In the genomic region with DNA sequence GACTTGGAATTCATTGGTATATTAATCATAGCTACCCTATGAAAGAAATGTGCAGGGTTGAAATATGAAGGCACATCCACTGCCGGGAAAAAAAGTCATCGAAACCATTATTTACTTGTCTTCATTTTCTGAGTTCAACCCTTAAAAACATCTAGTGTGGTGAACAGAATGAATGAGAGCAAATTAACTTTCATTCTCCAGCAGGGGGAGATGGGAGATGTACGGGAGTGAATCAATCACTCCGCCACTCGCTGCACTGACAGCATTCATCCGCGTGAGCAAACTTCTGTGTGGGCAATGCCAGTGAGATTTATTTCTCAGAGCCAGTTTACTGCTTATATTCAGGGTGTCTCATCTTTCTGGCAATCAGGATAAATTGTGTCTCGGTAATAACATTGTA, we compare ENCODE assay signal across 14 cellular contexts.
DNase-seq lines count a peak whose midpoint lies in the region; ATAC-seq and TF ChIP-seq lines count a peak whose summit lies in the region.
"Had no signal": no experiment of that assay in that cellular context is flagged by ENCODE, and none has a peak within 500 bp of the region (broad histone marks: within the 10 kb centered on the region; RNA-seq: fewer than 3 reads in every experiment).

No MANE protein-coding gene starts in this region.

- no peak overlapping the region for H3K4me3 Mint-ChIP-seq in mesothelial cell of epicardium
- H3K4me3 Mint-ChIP-seq: brain; stimulated activated memory B cell treated with anti-CD40 and anti-IgM and Interleukin-4, amounts not matched to agents 10 μg/mL and 1 μg/mL and 100 μg/mL, for 72 hours had no signal

- H3K27me3 Mint-ChIP-seq in mesothelial cell of epicardium (ENCODE audit: low read depth), result peaks cover 49% of the 10 kb centered on the region
- H3K27me3 Mint-ChIP-seq: brain; stimulated activated memory B cell treated with anti-CD40 and anti-IgM and Interleukin-4, amounts not matched to agents 10 μg/mL and 1 μg/mL and 100 μg/mL, for 72 hours had no signal

- H3K4me3 ChIP-seq in Jurkat, Clone E6-1 (ENCODE audit: low read length), result no peak overlapping the region
- H3K4me3 ChIP-seq in SU-DHL-6 (ENCODE audit: insufficient read depth, low read length, poor library complexity, severe bottlenecking), result no peak overlapping the region

- no peaks in the 10 kb centered on the region for H3K36me3 ChIP-seq in SU-DHL-6 (ENCODE audit: low read length)

- no peaks in the 10 kb centered on the region for H3K9me2 ChIP-seq in SU-DHL-6 (replicated peaks; ENCODE audit: insufficient read depth, low read length)

- no peak overlapping the region for H3K9ac ChIP-seq in SU-DHL-6 (ENCODE audit: low read length)

- no peak overlapping the region for H3K27ac Mint-ChIP-seq in mesothelial cell of epicardium
- H3K27ac Mint-ChIP-seq: brain; stimulated activated memory B cell treated with anti-CD40 and anti-IgM and Interleukin-4, amounts not matched to agents 10 μg/mL and 1 μg/mL and 100 μg/mL, for 72 hours had no signal

- TF ChIP-seq CTCF in SU-DHL-6 (IDR thresholded peaks at IDR 0.05; ENCODE audit: insufficient read depth, low read length, poor library complexity, severe bottlenecking) (peak; percentile 14), mesothelial cell of epicardium (IDR thresholded peaks at IDR 0.05; ENCODE audit: unreplicated experiment) (peak; percentile 31)

- H3K79me2 ChIP-seq in SU-DHL-6 (ENCODE audit: insufficient read depth, low read length), result no peaks in the 10 kb centered on the region

- no peaks in the 10 kb centered on the region for H3K9me3 ChIP-seq in SU-DHL-6 (ENCODE audit: insufficient read depth, low read length)

- DNase-seq in DMS114 treated with DMSO at 0.1 percent for 48 hours (lab: John Stamatoyannopoulos, UW; ENCODE audit: unreplicated experiment) (peak; percentile 3), mesothelial cell of epicardium (ENCODE audit: low spot score in 2 of 2, unreplicated experiment in 2 of 2) (no peak), substantia nigra (lab: John Stamatoyannopoulos, UW) (no peak)
- peak; percentile 55 for DNase-seq in Jurkat, Clone E6-1 (ENCODE audit: low read depth, low spot score)
- DNase-seq in stimulated activated CD4-positive, alpha-beta T cell treated with anti-CD3 and anti-CD28 coated beads, Interleukin-2, amount 100 ng/mL, for 48 hours, result no peak
- DNase-seq: activated T-cell treated with anti-CD3 and anti-CD28 coated beads for 4 hours, NCI-H345, small intestine, T-helper 9 cell had no signal

- no peak overlapping the region for H3K27ac ChIP-seq in SU-DHL-6 (ENCODE audit: low read depth, low read length)
- H3K27ac ChIP-seq in substantia nigra (ENCODE audit: low read depth, low read length, poor library complexity, severe bottlenecking), result no peak overlapping the region

- peaks cover 8% of the 10 kb centered on the region for H3K4me1 Mint-ChIP-seq in mesothelial cell of epicardium
- H3K4me1 Mint-ChIP-seq: stimulated activated memory B cell treated with anti-CD40 and anti-IgM and Interleukin-4, amounts not matched to agents 10 μg/mL and 1 μg/mL and 100 μg/mL, for 72 hours had no signal

- no peaks in the 10 kb centered on the region for H3K36me3 Mint-ChIP-seq in mesothelial cell of epicardium
- H3K36me3 Mint-ChIP-seq: brain; stimulated activated memory B cell treated with anti-CD40 and anti-IgM and Interleukin-4, amounts not matched to agents 10 μg/mL and 1 μg/mL and 100 μg/mL, for 72 hours had no signal

- no peak overlapping the region for H3K4me2 ChIP-seq in SU-DHL-6 (ENCODE audit: low read depth, low read length, poor library complexity, severe bottlenecking)

- no peaks in the 10 kb centered on the region for H3K27me3 ChIP-seq in SU-DHL-6 (ENCODE audit: low read length)

- no peak for ATAC-seq in HG03159 (IDR thresholded peaks at IDR 0.05; ENCODE audit: unreplicated experiment)
- no peak for ATAC-seq in HG03342 (IDR thresholded peaks at IDR 0.05; ENCODE audit: unreplicated experiment)
- ATAC-seq: stimulated activated memory B cell treated with anti-CD40 and anti-IgM and Interleukin-4, amounts not matched to agents 10 μg/mL and 1 μg/mL and 100 μg/mL, for 72 hours had no signal

- H2AFZ ChIP-seq in SU-DHL-6 (ENCODE audit: low read depth, low read length, severe bottlenecking), result no peak overlapping the region

- H3K9me3 Mint-ChIP-seq in mesothelial cell of epicardium, result peaks cover 5% of the 10 kb centered on the region
- H3K9me3 Mint-ChIP-seq: brain had no signal

- no peaks in the 10 kb centered on the region for H3F3A ChIP-seq in SU-DHL-6 (ENCODE audit: insufficient read depth)

- no peaks in the 10 kb centered on the region for H4K20me1 ChIP-seq in SU-DHL-6 (ENCODE audit: low read depth, low read length)

Comparison
In these comparisons a context has a peak if more than half of its experiments do, and no peak if none do; other contexts are left out.
1. DNase-seq: peak in DMS114 treated with DMSO at 0.1 percent for 48 hours (single experiment) and Jurkat, Clone E6-1 (single experiment); none in mesothelial cell of epicardium (0 of 2), substantia nigra (0 of 49) and stimulated activated CD4-positive, alpha-beta T cell treated with anti-CD3 and anti-CD28 coated beads, Interleukin-2, amount 100 ng/mL, for 48 hours (0 of 2).